In genomic region chr7:25677595-25677994, GRCh38 we compare ENCODE assay signal across 21 cellular contexts.
DNase-seq lines count a peak whose midpoint lies in the region; ATAC-seq and TF ChIP-seq lines count a peak whose summit lies in the region.
"Had no signal": no experiment of that assay in that cellular context is flagged by ENCODE, and none has a peak within 500 bp of the region (broad histone marks: within the 10 kb centered on the region; RNA-seq: fewer than 3 reads in every experiment).

No MANE protein-coding gene starts in this region.

- H3K4me1 ChIP-seq in parathyroid adenoma: peaks cover 12% of the 10 kb centered on the region
- H3K4me1 ChIP-seq in gastroesophageal sphincter: peaks cover 0 to 5% (median 0%) of the 10 kb centered on the region in 3 donors

- ATAC-seq in left ventricle myocardium superior (peak; percentile 16), Right ventricle myocardium inferior (no peak), GM21528 (IDR thresholded peaks at IDR 0.05; ENCODE audit: low FRiP score, unreplicated experiment) (no peak), gastroesophageal sphincter (no peak)
- ATAC-seq: HCT116, HepG2 had no signal

- intact Hi-C loops in left ventricle myocardium superior (cut with micrococcal nuclease) (no loop called here), Right ventricle myocardium inferior (cut with DNase I) (loop anchor here (5.0 kb wide), 1 partner anchor 165 kb away; no protein-coding TSS in a partner anchor)

- H3K9me3 ChIP-seq in parathyroid adenoma (ENCODE audit: control insufficient read depth, low read length) (no peaks in the 10 kb centered on the region), gastroesophageal sphincter (no peaks in the 10 kb centered on the region)
- H3K9me3 ChIP-seq: BE2C had no signal

- H2AFZ ChIP-seq in parathyroid adenoma: peak overlapping the region; percentile 26

- H3K27me3 ChIP-seq in parathyroid adenoma (ENCODE audit: control insufficient read depth, insufficient read depth, low read length) (no peaks in the 10 kb centered on the region), gastroesophageal sphincter (no peaks in the 10 kb centered on the region)
- H3K27me3 ChIP-seq: BE2C had no signal

- 95% methylated on average over 3 to 4 of the region's 4 CpGs for WGBS in gastroesophageal sphincter (ENCODE audit: low coverage in 1 of 2), 2 donors

- H3K4me2 ChIP-seq in parathyroid adenoma (ENCODE audit: low read length): no peak overlapping the region

- H3K4me3 Mint-ChIP-seq in chondrocyte (ENCODE audit: unreplicated experiment): no peak overlapping the region
- H3K4me3 Mint-ChIP-seq: CD4-positive, CD25-positive, alpha-beta regulatory T cell; CD8-positive, alpha-beta memory T cell; IgD-negative memory B cell had no signal

- DNase-seq in left ventricle myocardium superior: no peak
- no peak for DNase-seq in Right ventricle myocardium inferior (ENCODE audit: missing footprints)
- DNase-seq in chondrocyte (ENCODE audit: low spot score): no peak
- no peak for DNase-seq in effector CD8-positive, alpha-beta T cell (lab: John Stamatoyannopoulos, UW)
- DNase-seq: ACHN; BE2C; C1 segment of cervical spinal cord; CD4-positive, CD25-positive, alpha-beta regulatory T cell; CD8-positive, alpha-beta memory T cell; COR-L47; DMS153; DMS79; GDM1; GOT3; H7 had no signal

- H3K9me3 Mint-ChIP-seq in chondrocyte (ENCODE audit: low read depth): peaks cover 12% of the 10 kb centered on the region
- H3K9me3 Mint-ChIP-seq: CD8-positive, alpha-beta memory T cell had no signal

- no peak overlapping the region for H3K9ac ChIP-seq in parathyroid adenoma

- H3K4me3 ChIP-seq in parathyroid adenoma (ENCODE audit: low read depth, low read length): no peak overlapping the region
- H3K4me3 ChIP-seq in gastroesophageal sphincter: no peak overlapping the region

- H3K4me1 Mint-ChIP-seq in chondrocyte (ENCODE audit: low read depth): peaks cover 69% of the 10 kb centered on the region
- H3K4me1 Mint-ChIP-seq: CD4-positive, CD25-positive, alpha-beta regulatory T cell; CD8-positive, alpha-beta memory T cell; IgD-negative memory B cell had no signal

- no peak for TF ChIP-seq EP300 in gastroesophageal sphincter (IDR thresholded peaks at IDR 0.05)

- H3K36me3 Mint-ChIP-seq in chondrocyte (ENCODE audit: low read depth): peaks cover 7% of the 10 kb centered on the region
- H3K36me3 Mint-ChIP-seq: CD4-positive, CD25-positive, alpha-beta regulatory T cell; CD8-positive, alpha-beta memory T cell; IgD-negative memory B cell had no signal

- no peaks in the 10 kb centered on the region for H3K27me3 Mint-ChIP-seq in chondrocyte (ENCODE audit: low read depth)
- H3K27me3 Mint-ChIP-seq: CD4-positive, CD25-positive, alpha-beta regulatory T cell; IgD-negative memory B cell had no signal

- H3K27ac Mint-ChIP-seq in chondrocyte (ENCODE audit: unreplicated experiment): peak overlapping the region; percentile 13
- H3K27ac Mint-ChIP-seq: CD4-positive, CD25-positive, alpha-beta regulatory T cell; CD8-positive, alpha-beta memory T cell; IgD-negative memory B cell had no signal

- TF ChIP-seq CTCF in chondrocyte (IDR thresholded peaks at IDR 0.05) (no peak), parathyroid adenoma (IDR thresholded peaks at IDR 0.05) (no peak), gastroesophageal sphincter (IDR thresholded peaks at IDR 0.05) (no peak)

- peak overlapping the region; percentile 45 for H3K27ac ChIP-seq in parathyroid adenoma
- H3K27ac ChIP-seq in gastroesophageal sphincter: no peak overlapping the region

- no peak for TF ChIP-seq POLR2A in gastroesophageal sphincter (IDR thresholded peaks at IDR 0.05)

- no peaks in the 10 kb centered on the region for H3K36me3 ChIP-seq in parathyroid adenoma (ENCODE audit: control insufficient read depth, insufficient read depth, low read length)
- no peaks in the 10 kb centered on the region for H3K36me3 ChIP-seq in gastroesophageal sphincter
- H3K36me3 ChIP-seq: BE2C had no signal

- H3K79me2 ChIP-seq in parathyroid adenoma: no peaks in the 10 kb centered on the region
